ENCODE assay signal across 23 cellular contexts in the genomic region with DNA sequence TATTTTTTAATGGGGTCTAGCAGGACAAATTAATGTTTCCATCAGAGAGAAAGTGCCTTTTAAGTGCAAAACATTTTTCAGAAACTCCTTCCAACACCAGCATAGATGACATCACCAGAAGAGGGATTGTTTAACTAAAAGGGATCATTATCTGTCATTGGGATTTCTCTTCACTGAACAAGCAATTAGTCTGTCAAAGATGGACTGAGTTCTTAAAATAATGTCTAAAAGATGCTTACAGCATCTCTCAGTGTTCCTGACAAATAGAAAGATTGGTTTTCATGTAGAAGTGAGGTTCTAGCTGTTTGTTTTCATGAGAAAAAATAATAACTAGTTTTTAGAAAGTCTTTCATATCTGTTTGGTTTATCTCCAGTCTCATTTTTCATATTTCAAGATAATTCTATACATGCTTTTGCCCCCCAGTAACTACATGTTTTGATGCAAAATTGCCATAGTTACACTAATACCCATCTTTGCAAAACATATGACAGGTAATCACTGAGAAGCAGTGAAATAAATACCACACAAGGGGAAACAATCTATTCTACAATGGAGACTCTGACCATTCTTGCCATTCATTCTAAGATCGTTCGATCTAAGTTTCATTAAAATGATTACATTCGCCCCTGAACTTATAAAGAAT.
"Had no signal": no experiment of that assay in that cellular context is flagged by ENCODE, and none has a peak within 500 bp of the region (broad histone marks: within the 10 kb centered on the region; RNA-seq: fewer than 3 reads in every experiment).

No MANE protein-coding gene starts in this region.

- H3K9me3 ChIP-seq: breast epithelium had no signal

- H3K36me3 ChIP-seq: breast epithelium had no signal

- H3K4me1 ChIP-seq: breast epithelium had no signal

- H3K4me3 Mint-ChIP-seq: activated CD8-positive, alpha-beta T cell treated with anti-CD3 and anti-CD28 coated beads for 36 hours; activated naive CD4-positive, alpha-beta T cell treated with anti-CD3 and anti-CD28 coated beads, Interleukin-2, amount 50 U/mL, for 24 hours; activated T-cell treated with anti-CD3 and anti-CD28 coated beads, Interleukin-2, amount 50 U/mL, for 24 hours; activated T-helper 1 cell treated with anti-CD3 and anti-CD28 coated beads, Interleukin-12 subunit alpha, Interleukin-12 subunit beta, Interleukin-2, Interleukin-4 antibody, amounts not matched to agents 30 ng/mL and 10 ng/mL and 1 ng/mL, durations not matched to agents 14 hours and 24 hours and 36 hours; IgD-negative memory B cell; T-helper 1 cell treated with Interleukin-12 subunit alpha and Interleukin-12 subunit beta and Interleukin-4 antibody, amounts not matched to agents 30 μg/mL and 1 μg/mL, for 36 hours had no signal

- H3K27ac Mint-ChIP-seq: activated CD8-positive, alpha-beta T cell treated with anti-CD3 and anti-CD28 coated beads for 36 hours; activated naive CD4-positive, alpha-beta T cell treated with anti-CD3 and anti-CD28 coated beads, Interleukin-2, amount 50 U/mL, for 24 hours; activated T-cell treated with anti-CD3 and anti-CD28 coated beads, Interleukin-2, amount 50 U/mL, for 24 hours; activated T-helper 1 cell treated with anti-CD3 and anti-CD28 coated beads, Interleukin-12 subunit alpha, Interleukin-12 subunit beta, Interleukin-2, Interleukin-4 antibody, amounts not matched to agents 30 ng/mL and 10 ng/mL and 1 ng/mL, durations not matched to agents 14 hours and 24 hours and 36 hours; IgD-negative memory B cell; T-helper 1 cell treated with Interleukin-12 subunit alpha and Interleukin-12 subunit beta and Interleukin-4 antibody, amounts not matched to agents 30 μg/mL and 1 μg/mL, for 36 hours had no signal

- H3K4me1 Mint-ChIP-seq: activated naive CD4-positive, alpha-beta T cell treated with anti-CD3 and anti-CD28 coated beads, Interleukin-2, amount 50 U/mL, for 24 hours; IgD-negative memory B cell had no signal

- H3K27me3 Mint-ChIP-seq: activated CD8-positive, alpha-beta T cell treated with anti-CD3 and anti-CD28 coated beads for 36 hours; activated naive CD4-positive, alpha-beta T cell treated with anti-CD3 and anti-CD28 coated beads, Interleukin-2, amount 50 U/mL, for 24 hours; activated T-cell treated with anti-CD3 and anti-CD28 coated beads, Interleukin-2, amount 50 U/mL, for 24 hours; IgD-negative memory B cell had no signal

- DNase-seq: activated CD4-positive, alpha-beta T cell treated with anti-CD3 and anti-CD28 coated beads for 4 hours; activated CD8-positive, alpha-beta memory T cell treated with anti-CD3 and anti-CD28 coated beads, Interleukin-2, amount 50 U/mL, for 48 hours; activated CD8-positive, alpha-beta T cell treated with anti-CD3 and anti-CD28 coated beads for 36 hours; activated effector memory CD4-positive, alpha-beta T cell treated with Interleukin-2 at 50 U/mL for 16 hours; activated naive CD4-positive, alpha-beta T cell; activated T-cell treated with anti-CD3 and anti-CD28 coated beads, Interleukin-2, amount 50 U/mL, for 24 hours; aorta; caudate nucleus; KG1; NCI-H1092; NCI-H187; NCI-H2081; NCI-H2171; NCI-H2227 treated with DMSO at 0.1 percent for 48 hours; NCI-H510A; NCI-H526 treated with DMSO at 0.1 percent for 48 hours; PC-9; SHP77 treated with DMSO at 0.1 percent for 48 hours had no signal

- H3K4me3 ChIP-seq: breast epithelium, PC-9 had no signal

- H2AFZ ChIP-seq: PC-9 had no signal

- H3K4me2 ChIP-seq: PC-9 had no signal

- H3K27me3 ChIP-seq: breast epithelium had no signal

- H3K27ac ChIP-seq: breast epithelium, PC-9 had no signal

- H3K36me3 Mint-ChIP-seq: activated naive CD4-positive, alpha-beta T cell treated with anti-CD3 and anti-CD28 coated beads, Interleukin-2, amount 50 U/mL, for 24 hours; IgD-negative memory B cell had no signal
